Comparison of ENCODE assay signal across 1 cellular context in the genomic region with DNA sequence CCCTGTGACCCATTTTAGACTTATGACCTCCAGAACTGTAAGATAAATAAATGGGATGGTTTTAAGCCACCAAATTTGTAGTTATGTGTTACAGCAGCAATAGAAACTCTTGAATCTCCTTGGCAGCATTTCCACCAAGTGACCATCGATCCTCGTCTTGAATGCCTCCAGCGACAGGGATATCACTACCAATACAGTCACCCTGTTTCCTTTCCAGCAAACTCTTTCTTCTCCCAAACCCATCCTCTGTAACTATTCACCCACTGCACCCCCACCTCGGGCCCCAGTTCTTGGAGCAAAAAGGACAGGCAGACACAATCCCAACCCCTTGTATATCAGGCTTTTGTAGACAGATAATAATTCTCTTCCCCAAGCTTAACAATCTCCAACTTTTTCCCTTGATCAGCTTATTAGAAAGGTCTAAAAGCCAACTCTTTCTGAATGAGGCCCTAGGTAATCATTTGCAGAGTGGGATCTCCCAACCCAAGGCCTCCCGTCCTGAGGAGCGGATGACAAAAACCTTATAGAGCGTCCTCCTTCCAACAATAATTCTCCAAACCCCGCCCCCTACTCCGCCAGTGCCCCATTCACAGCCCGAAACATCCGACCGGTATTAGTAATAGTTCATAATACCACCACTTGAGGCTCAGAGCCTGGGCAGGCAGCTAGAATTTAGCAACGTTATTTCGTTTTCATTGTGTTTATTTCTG.
A peak's percentile ranks its signal among the peaks of the same experiment; 100 is the strongest.
TF ChIP-seq lines count a peak whose summit lies in the region.

No MANE protein-coding gene starts in this region.

TF ChIP-seq in H1, 55 proteins besides CTCF, POLR2A, EP300 and RAD21:
- no peak for TF ChIP-seq TAF1 (IDR thresholded peaks at IDR 0.05; ENCODE audit: low read depth, low read length)
- no peak for TF ChIP-seq NRF1 (IDR thresholded peaks at IDR 0.05; ENCODE audit: low read depth, low read length)
- no peak for TF ChIP-seq SP4 (IDR thresholded peaks at IDR 0.05; ENCODE audit: low read length)
- no peak for TF ChIP-seq BRCA1 (IDR thresholded peaks at IDR 0.05; ENCODE audit: low read depth, low read length)
- peak; percentile 51 for TF ChIP-seq KDM4A (IDR thresholded peaks at IDR 0.05; ENCODE audit: low read depth, low read length, severe bottlenecking)
